In the genomic region with DNA sequence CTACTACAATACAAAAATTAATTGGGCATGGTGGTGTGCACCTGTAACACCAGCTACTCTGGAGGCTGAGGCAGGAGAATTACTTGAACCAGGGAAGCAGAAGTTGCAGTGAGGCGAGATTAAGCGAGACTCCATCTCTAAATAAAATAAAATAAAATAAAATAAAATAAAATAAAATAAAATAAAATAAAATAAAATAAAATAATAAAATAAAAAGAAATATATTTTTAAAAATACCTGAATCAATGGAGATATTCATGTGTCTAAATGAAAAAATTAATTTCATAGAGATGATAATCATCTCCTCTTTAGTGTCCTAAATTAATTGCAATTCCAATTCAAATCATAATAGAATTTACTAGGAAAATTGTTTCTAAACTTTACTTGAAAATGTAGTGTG, we compare ENCODE assay signal across 9 cellular contexts.
"Had no signal": no experiment of that assay in that cellular context is flagged by ENCODE, and none has a peak within 500 bp of the region (broad histone marks: within the 10 kb centered on the region; RNA-seq: fewer than 3 reads in every experiment).

No MANE protein-coding gene starts in this region.

- H3K27me3 Mint-ChIP-seq: IgD-negative memory B cell had no signal

- H3K27ac ChIP-seq: HL-60, KMS-11 had no signal

- FAIRE-seq: HepG2, HTR-8/SVneo, K562 had no signal

- H3K4me1 Mint-ChIP-seq: IgD-negative memory B cell had no signal

- H3K36me3 Mint-ChIP-seq: IgD-negative memory B cell had no signal

- DNase-seq: IMR-90, KBM-7, KG1 had no signal

- H3K27ac Mint-ChIP-seq: IgD-negative memory B cell had no signal

- H3K4me3 ChIP-seq: K562 had no signal

- ATAC-seq: HepG2, K562 had no signal

- H3K4me3 Mint-ChIP-seq: IgD-negative memory B cell had no signal
